8 cellular contexts compared by ENCODE assay signal in genomic region chr6:43171284-43172126, GRCh38. TPM values are rescaled to one million over a fixed set of nuclear protein-coding genes. Genes with fewer than 3 reads are reported as not detected.
DNase-seq lines count a peak whose midpoint lies in the region; ATAC-seq and TF ChIP-seq lines count a peak whose summit lies in the region.

No MANE protein-coding gene starts in this region.

- H3K4me1 ChIP-seq in CD4-positive, CD25-positive, alpha-beta regulatory T cell (ENCODE audit: control insufficient read depth, insufficient read depth, low read length, poor library complexity, severe bottlenecking): peaks cover 52% of the 10 kb centered on the region
- H3K4me1 ChIP-seq in neuron (ENCODE audit: insufficient read depth, low read length): peaks cover 25% of the 10 kb centered on the region

- peaks cover 11% of the 10 kb centered on the region for H3K36me3 ChIP-seq in CD4-positive, CD25-positive, alpha-beta regulatory T cell (ENCODE audit: control insufficient read depth, insufficient read depth, low read length)
- H3K36me3 ChIP-seq in neuron (ENCODE audit: insufficient read depth, low read length): peaks cover 19% of the 10 kb centered on the region

- H3K4me3 ChIP-seq in CD4-positive, CD25-positive, alpha-beta regulatory T cell (ENCODE audit: low read depth, low read length): peak overlapping the region; percentile 88
- H3K4me3 ChIP-seq in epithelial cell of esophagus (ENCODE audit: low read length): peak overlapping the region; percentile 81
- peak overlapping the region; percentile 79 for H3K4me3 ChIP-seq in neuron (ENCODE audit: low read length)

- intact Hi-C loops in activated CD4-positive, alpha-beta T cell treated with anti-CD3 and anti-CD28 coated beads, Interleukin-2, amount 10 ng/mL, durations not matched to agents 24 days and 14 days (cut with micrococcal nuclease): loop anchor here (1.0 to 5.0 kb wide), 12 partner anchors 53 to 719 kb away; partner anchors contain the start of genes ABCC10, CNPY3, GTPBP2 and KLC4

- peak overlapping the region; percentile 91 for H3K27ac ChIP-seq in CD4-positive, CD25-positive, alpha-beta regulatory T cell (ENCODE audit: insufficient read depth, low read length, poor library complexity, severe bottlenecking)

- H3K27ac Mint-ChIP-seq in CD4-positive, CD25-positive, alpha-beta regulatory T cell: peak overlapping the region; percentile 98 to 100 (median 100)
- H3K27ac Mint-ChIP-seq in activated CD4-positive, alpha-beta T cell treated with anti-CD3 and anti-CD28 coated beads, Interleukin-2, amount 10 ng/mL, durations not matched to agents 24 days and 14 days: peak overlapping the region; percentile 91

- peak; percentile 77 for TF ChIP-seq POLR2A in GM19193 (IDR thresholded peaks at IDR 0.05; ENCODE audit: extremely low read depth, insufficient read depth, insufficient read length)

- H3K9me3 Mint-ChIP-seq in CD4-positive, CD25-positive, alpha-beta regulatory T cell: no peaks in the 10 kb centered on the region
- H3K9me3 Mint-ChIP-seq in activated CD4-positive, alpha-beta T cell treated with anti-CD3 and anti-CD28 coated beads, Interleukin-2, amount 10 ng/mL, durations not matched to agents 24 days and 14 days: no peaks in the 10 kb centered on the region

- DNase-seq in CD4-positive, CD25-positive, alpha-beta regulatory T cell: peak in 2 of 3 donors; percentile 33 to 52
- peak; percentile 82 for DNase-seq in activated CD4-positive, alpha-beta T cell treated with anti-CD3 and anti-CD28 coated beads, Interleukin-2, amount 10 ng/mL, durations not matched to agents 24 days and 14 days
- DNase-seq in epithelial cell of esophagus (ENCODE audit: low read depth) (no peak), SK-N-DZ (ENCODE audit: low spot score) (no peak), GDM1 (lab: John Stamatoyannopoulos, UW) (no peak)

- peaks cover 9 to 50% (median 35%) of the 10 kb centered on the region in 4 donors for H3K4me1 Mint-ChIP-seq in CD4-positive, CD25-positive, alpha-beta regulatory T cell
- H3K4me1 Mint-ChIP-seq in activated CD4-positive, alpha-beta T cell treated with anti-CD3 and anti-CD28 coated beads, Interleukin-2, amount 10 ng/mL, durations not matched to agents 24 days and 14 days: peaks cover 39% of the 10 kb centered on the region

- TF ChIP-seq CTCF in epithelial cell of esophagus (IDR thresholded peaks at IDR 0.05; ENCODE audit: insufficient read depth, low read depth, low read length, missing control alignments): peak; percentile 6

- H3K27me3 ChIP-seq in CD4-positive, CD25-positive, alpha-beta regulatory T cell (ENCODE audit: control insufficient read depth, insufficient read depth, low read length): no peaks in the 10 kb centered on the region
- H3K27me3 ChIP-seq in neuron (ENCODE audit: insufficient read depth, low read length): no peaks in the 10 kb centered on the region

- peaks cover 3% of the 10 kb centered on the region for H3K36me3 Mint-ChIP-seq in CD4-positive, CD25-positive, alpha-beta regulatory T cell
- H3K36me3 Mint-ChIP-seq in activated CD4-positive, alpha-beta T cell treated with anti-CD3 and anti-CD28 coated beads, Interleukin-2, amount 10 ng/mL, durations not matched to agents 24 days and 14 days (ENCODE audit: low read depth): peaks cover 37% of the 10 kb centered on the region

- no peaks in the 10 kb centered on the region for H3K9me3 ChIP-seq in CD4-positive, CD25-positive, alpha-beta regulatory T cell (ENCODE audit: control insufficient read depth in 2 of 2, low read length in 2 of 2)
- H3K9me3 ChIP-seq in neuron (ENCODE audit: low read length): no peaks in the 10 kb centered on the region

- H3K4me3 Mint-ChIP-seq in CD4-positive, CD25-positive, alpha-beta regulatory T cell: peak overlapping the region; percentile 96 to 98 (median 98)
- peak overlapping the region; percentile 94 for H3K4me3 Mint-ChIP-seq in activated CD4-positive, alpha-beta T cell treated with anti-CD3 and anti-CD28 coated beads, Interleukin-2, amount 10 ng/mL, durations not matched to agents 24 days and 14 days

- ATAC-seq in CD4-positive, CD25-positive, alpha-beta regulatory T cell (ENCODE audit: low read depth in 2 of 2): no peak
- ATAC-seq in HG03354 (IDR thresholded peaks at IDR 0.05; ENCODE audit: poor library complexity, severe bottlenecking, unreplicated experiment): peak; percentile 40

- H2AFZ ChIP-seq in neuron (ENCODE audit: low read depth, low read length): peak overlapping the region; percentile 8

- peaks cover 5% of the 10 kb centered on the region for H3K27me3 Mint-ChIP-seq in CD4-positive, CD25-positive, alpha-beta regulatory T cell
- H3K27me3 Mint-ChIP-seq in activated CD4-positive, alpha-beta T cell treated with anti-CD3 and anti-CD28 coated beads, Interleukin-2, amount 10 ng/mL, durations not matched to agents 24 days and 14 days: no peaks in the 10 kb centered on the region

RNA-seq across cellular contexts. Expression of gene SRF, which starts 0.4 kb away (rescaled TPM):
- 24.0 TPM for total RNA-seq in CD4-positive, CD25-positive, alpha-beta regulatory T cell
- polyA plus RNA-seq in CD4-positive, CD25-positive, alpha-beta regulatory T cell: 1 to 10 TPM; 3.3 to 5.8 (median 4.5) TPM
- 54.3 and 55.2 TPM in 2 replicates for total RNA-seq in activated CD4-positive, alpha-beta T cell treated with anti-CD3 and anti-CD28 coated beads, Interleukin-2, amount 10 ng/mL, durations not matched to agents 24 days and 14 days
- polyA plus RNA-seq in SK-N-DZ (2014; cell fraction: cytosol; rRNA removed): 16.7 and 20.2 TPM in 2 replicates
- 21.8 and 22.7 TPM in 2 replicates for polyA plus RNA-seq in SK-N-DZ (2014; cell fraction: nucleus; rRNA removed)

RNA-seq across cellular contexts. Expression of gene CUL9, which starts 10.5 kb away (rescaled TPM):
- 81.2 TPM for total RNA-seq in CD4-positive, CD25-positive, alpha-beta regulatory T cell
- polyA plus RNA-seq in CD4-positive, CD25-positive, alpha-beta regulatory T cell: 10 to 100 TPM; 22.5 to 26.0 (median 23.8) TPM
- 38.1 and 39.4 TPM in 2 replicates for total RNA-seq in activated CD4-positive, alpha-beta T cell treated with anti-CD3 and anti-CD28 coated beads, Interleukin-2, amount 10 ng/mL, durations not matched to agents 24 days and 14 days
- 21.3 and 21.6 TPM in 2 replicates for polyA plus RNA-seq in SK-N-DZ (2014; cell fraction: cytosol; rRNA removed)
- polyA plus RNA-seq in SK-N-DZ (2014; cell fraction: nucleus; rRNA removed): 224 and 250 TPM in 2 replicates

RNA-seq across cellular contexts. Expression of gene DNPH1, which starts 57.8 kb away (rescaled TPM):
- 36.6 TPM for total RNA-seq in CD4-positive, CD25-positive, alpha-beta regulatory T cell
- 100 to 1,000 TPM; 190 to 234 (median 206) TPM for polyA plus RNA-seq in CD4-positive, CD25-positive, alpha-beta regulatory T cell
- 78.9 and 79.6 TPM in 2 replicates for total RNA-seq in activated CD4-positive, alpha-beta T cell treated with anti-CD3 and anti-CD28 coated beads, Interleukin-2, amount 10 ng/mL, durations not matched to agents 24 days and 14 days
- polyA plus RNA-seq in SK-N-DZ (2014; cell fraction: cytosol; rRNA removed): 80.9 and 138 TPM in 2 replicates
- polyA plus RNA-seq in SK-N-DZ (2014; cell fraction: nucleus; rRNA removed): 107 and 112 TPM in 2 replicates

Comparison
In these comparisons a context has a peak if more than half of its experiments do, and no peak if none do; other contexts are left out.
1. DNase-seq: peak in CD4-positive, CD25-positive, alpha-beta regulatory T cell (2 of 3) and activated CD4-positive, alpha-beta T cell treated with anti-CD3 and anti-CD28 coated beads, Interleukin-2, amount 10 ng/mL, durations not matched to agents 24 days and 14 days (single experiment); none in epithelial cell of esophagus (single experiment), SK-N-DZ (single experiment) and GDM1 (single experiment).
2. Peak in every context shown above with its lines, with median percentiles within 50 percentile points of each other: H3K4me3 ChIP-seq.